Comparison of ENCODE assay signal across 9 cellular contexts in the genomic region with DNA sequence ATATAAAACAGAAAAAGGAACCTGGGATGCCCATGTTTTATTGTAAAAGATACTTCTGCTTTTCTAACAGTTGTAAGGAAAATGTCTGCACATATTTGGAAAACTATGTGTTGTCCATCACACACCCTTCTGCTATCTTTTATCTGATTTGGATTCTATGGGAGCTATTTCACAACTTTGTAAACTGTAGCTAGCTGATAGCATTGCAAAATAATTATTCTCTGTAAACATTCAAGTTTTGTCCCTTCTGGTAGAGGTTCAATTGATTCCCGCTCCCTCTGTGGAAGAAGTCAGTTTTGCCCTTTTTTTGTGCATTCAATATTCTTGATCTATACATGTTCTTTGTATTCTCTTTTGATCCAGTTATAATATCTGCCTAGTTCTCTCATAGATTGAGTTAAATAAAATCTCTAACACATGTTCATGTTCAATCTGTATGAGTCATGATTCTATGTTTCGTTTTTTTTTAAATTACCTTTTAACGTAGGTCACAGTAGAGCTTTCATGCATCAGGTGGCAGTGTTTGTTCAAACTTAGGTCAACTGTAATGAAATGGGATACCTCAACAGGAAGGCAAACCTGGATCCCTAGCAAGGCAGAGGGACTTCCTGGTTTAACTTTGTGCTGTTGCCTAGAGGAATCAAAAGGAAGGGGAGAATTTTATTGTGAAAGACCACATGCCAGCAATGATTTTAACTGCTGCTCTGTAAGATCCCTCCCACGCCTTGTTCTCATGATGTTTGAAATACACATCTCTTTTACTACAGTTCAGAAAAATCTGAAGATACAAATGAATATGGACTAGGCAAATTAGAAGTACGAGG. TPM values are rescaled to one million over a fixed set of nuclear protein-coding genes. Genes with fewer than 3 reads are reported as not detected.
DNase-seq lines count a peak whose midpoint lies in the region; ATAC-seq and TF ChIP-seq lines count a peak whose summit lies in the region.
"Had no signal": no experiment of that assay in that cellular context is flagged by ENCODE, and none has a peak within 500 bp of the region (broad histone marks: within the 10 kb centered on the region; RNA-seq: fewer than 3 reads in every experiment).

No MANE protein-coding gene starts in this region.

- TF ChIP-seq POLR2A in gastrocnemius medialis (IDR thresholded peaks at IDR 0.05), result no peak

- no peaks in the 10 kb centered on the region for H3K9me3 ChIP-seq in Panc1 (ENCODE audit: control insufficient read depth, insufficient read depth, low read depth, low read length)
- no peaks in the 10 kb centered on the region for H3K9me3 ChIP-seq in gastrocnemius medialis

- H3K27ac ChIP-seq in Panc1 (ENCODE audit: low read length) (no peak overlapping the region), gastrocnemius medialis (peak overlapping the region in 3 of 4 donors; percentile 16 to 38 (median 32))
- H3K27ac ChIP-seq: BLaER1 treated with 17β-estradiol and CSF1 and Interleukin-3, amounts not matched to agents 10 nM and 100 nM had no signal

- H3K4me3 ChIP-seq in Panc1 (ENCODE audit: low read depth in 2 of 2, low read length in 2 of 2) (no peak overlapping the region), fibroblast of pulmonary artery (replicated peaks; ENCODE audit: low read depth, low read length) (no peak overlapping the region), gastrocnemius medialis (no peak overlapping the region)
- H3K4me3 ChIP-seq: BLaER1 treated with 17β-estradiol and CSF1 and Interleukin-3, amounts not matched to agents 10 nM and 100 nM had no signal

- H3K27ac Mint-ChIP-seq in activated CD4-positive, alpha-beta T cell treated with anti-CD3 and anti-CD28 coated beads, Interleukin-2, amount 10 ng/mL, durations not matched to agents 7 days and 5 days, result peak overlapping the region; percentile 9

- peak; percentile 22; the same call in 1 of the 2 replicates for TF ChIP-seq CTCF in Panc1 (IDR thresholded peaks at IDR 0.05)
- no peak for TF ChIP-seq CTCF in fibroblast of pulmonary artery (IDR thresholded peaks at IDR 0.05; ENCODE audit: low read length, missing control alignments)
- peak in 4 of 5 experiments; percentile 29 to 48 (median 40) for TF ChIP-seq CTCF in gastrocnemius medialis (IDR thresholded peaks at IDR 0.05 in 4 of 5, conservative IDR thresholded peaks at IDR 0.05 in 1 of 5)

- H3K4me1 Mint-ChIP-seq in activated CD4-positive, alpha-beta T cell treated with anti-CD3 and anti-CD28 coated beads, Interleukin-2, amount 10 ng/mL, durations not matched to agents 7 days and 5 days, result peaks cover 6% of the 10 kb centered on the region

- H3K27me3 ChIP-seq in Panc1 (ENCODE audit: control insufficient read depth, insufficient read depth, low read length) (peaks cover 8% of the 10 kb centered on the region; the same call in 1 of the 2 replicates), gastrocnemius medialis (no peaks in the 10 kb centered on the region)
- H3K27me3 ChIP-seq: BLaER1 treated with 17β-estradiol and CSF1 and Interleukin-3, amounts not matched to agents 10 nM and 100 nM had no signal

- H3K36me3 ChIP-seq in Panc1 (ENCODE audit: control insufficient read depth, insufficient read depth, low read length), result no peaks in the 10 kb centered on the region
- no peaks in the 10 kb centered on the region for H3K36me3 ChIP-seq in gastrocnemius medialis
- H3K36me3 ChIP-seq: BLaER1 treated with 17β-estradiol and CSF1 and Interleukin-3, amounts not matched to agents 10 nM and 100 nM had no signal

- no peak overlapping the region for H3K4me3 Mint-ChIP-seq in activated CD4-positive, alpha-beta T cell treated with anti-CD3 and anti-CD28 coated beads, Interleukin-2, amount 10 ng/mL, durations not matched to agents 7 days and 5 days

- peak; percentile 77; the same call in 1 of the 2 replicates for ATAC-seq in Panc1
- ATAC-seq in gastrocnemius medialis, result peak; percentile 99 to 100
- no peak for ATAC-seq in HG03521 (IDR thresholded peaks at IDR 0.05; ENCODE audit: unreplicated experiment)
- no peak for ATAC-seq in GM21360 (IDR thresholded peaks at IDR 0.05; ENCODE audit: unreplicated experiment)

- POLR2A ChIA-PET in activated CD4-positive, alpha-beta T cell treated with anti-CD3 and anti-CD28 coated beads, Interleukin-2, amount 10 ng/mL, durations not matched to agents 7 days and 5 days (lab: Charles Lee), result no interaction called here
- POLR2A ChIA-PET in Panc1 (lab: Charles Lee), result no interaction called here

- in situ Hi-C loops in Panc1 (cut with HindIII; ENCODE audit: low pct_unique_long_range_greater_than_20kb, low sequenced_read_pairs), result no loop called here
- in situ Hi-C loops in gastrocnemius medialis (cut with MboI; ENCODE audit: low sequenced_read_pairs in 4 of 4), result loop anchor here in 2 of 4 donors (5.0 to 10.0 kb wide), 2 partner anchors 110 to 122 kb away; no protein-coding TSS in a partner anchor

- CTCF ChIA-PET in activated CD4-positive, alpha-beta T cell treated with anti-CD3 and anti-CD28 coated beads, Interleukin-2, amount 10 ng/mL, durations not matched to agents 7 days and 5 days (lab: Charles Lee), result interaction anchor here (0.6 to 1.5 kb wide), 3 partner anchors 22 to 378 kb away, joined by 3 read pairs; no protein-coding TSS in a partner anchor
- CTCF ChIA-PET in Panc1 (lab: Charles Lee), result interaction anchor here (1.2 kb wide), 1 partner anchor 19 kb away, joined by 5 read pairs; no protein-coding TSS in a partner anchor

- no TSS peak for BruUV-seq in Panc1 (replicated peaks; lab: Mats Ljungman, UMichigan)

- H3K36me3 Mint-ChIP-seq in activated CD4-positive, alpha-beta T cell treated with anti-CD3 and anti-CD28 coated beads, Interleukin-2, amount 10 ng/mL, durations not matched to agents 7 days and 5 days (ENCODE audit: low read depth), result no peaks in the 10 kb centered on the region

- no peak for DNase-seq in activated CD4-positive, alpha-beta T cell treated with anti-CD3 and anti-CD28 coated beads, Interleukin-2, amount 10 ng/mL, durations not matched to agents 7 days and 5 days
- no peak for DNase-seq in activated CD4-positive, alpha-beta T cell treated with anti-CD3 and anti-CD28 coated beads, Interleukin-2, amount 50 U/mL, for 48 hours
- DNase-seq in Panc1 (ENCODE audit: low read depth, low spot score), result no peak
- peak; percentile 73 for DNase-seq in fibroblast of pulmonary artery (ENCODE audit: low read depth)
- DNase-seq in gastrocnemius medialis, result peak; percentile 11 to 21
- no peak for DNase-seq in activated CD8-positive, alpha-beta memory T cell treated with anti-CD3 and anti-CD28 coated beads, Interleukin-2, amount 50 U/mL, for 48 hours

- H3K27me3 Mint-ChIP-seq in activated CD4-positive, alpha-beta T cell treated with anti-CD3 and anti-CD28 coated beads, Interleukin-2, amount 10 ng/mL, durations not matched to agents 7 days and 5 days, result peaks cover 9% of the 10 kb centered on the region

- H3K4me1 ChIP-seq in Panc1 (ENCODE audit: control insufficient read depth, insufficient read depth, low read length) (no peaks in the 10 kb centered on the region), gastrocnemius medialis (peaks cover 6 to 16% of the 10 kb centered on the region in 2 donors)

- peaks cover 7% of the 10 kb centered on the region for H3K9me3 Mint-ChIP-seq in activated CD4-positive, alpha-beta T cell treated with anti-CD3 and anti-CD28 coated beads, Interleukin-2, amount 10 ng/mL, durations not matched to agents 7 days and 5 days

- intact Hi-C loops in Panc1 (cut with micrococcal nuclease; ENCODE audit: unreplicated experiment) (no loop called here), gastrocnemius medialis (cut with DNase I; ENCODE audit: low total_unique reads) (loop anchor here (1.0 kb wide), 3 partner anchors 22 to 125 kb away; no protein-coding TSS in a partner anchor)

RNA-seq across cellular contexts. Expression of gene BCL9, which starts 26.0 kb away (rescaled TPM):
- 10 to 100 TPM; 21.1 to 22.8 TPM for total RNA-seq in activated CD4-positive, alpha-beta T cell treated with anti-CD3 and anti-CD28 coated beads, Interleukin-2, amount 10 ng/mL, durations not matched to agents 7 days and 5 days
- 25.1 TPM for total RNA-seq in Panc1 (2021; ENCODE audit: unreplicated experiment)
- polyA plus RNA-seq in Panc1 (2012; ENCODE audit: insufficient read length), result 13.8 TPM
- total RNA-seq in gastrocnemius medialis, result 10 to 100 TPM in 2 of 4 donors, 1 to 10 TPM in 1, under 1 TPM in 1; 0.76 to 15.6 (median 8.0) TPM

Comparison
In these comparisons a context has a peak if more than half of its experiments do, and no peak if none do; other contexts are left out.
1. DNase-seq: peak in fibroblast of pulmonary artery (single experiment) and gastrocnemius medialis (2 of 2); none in activated CD4-positive, alpha-beta T cell treated with anti-CD3 and anti-CD28 coated beads, Interleukin-2, amount 10 ng/mL, durations not matched to agents 7 days and 5 days (single experiment), activated CD4-positive, alpha-beta T cell treated with anti-CD3 and anti-CD28 coated beads, Interleukin-2, amount 50 U/mL, for 48 hours (0 of 2), Panc1 (single experiment) and activated CD8-positive, alpha-beta memory T cell treated with anti-CD3 and anti-CD28 coated beads, Interleukin-2, amount 50 U/mL, for 48 hours (single experiment).
2. ATAC-seq: peak in Panc1 (single experiment) and gastrocnemius medialis (2 of 2); none in HG03521 (single experiment) and GM21360 (single experiment).